ENCODE assay signal across 1 cellular context in the genomic region with DNA sequence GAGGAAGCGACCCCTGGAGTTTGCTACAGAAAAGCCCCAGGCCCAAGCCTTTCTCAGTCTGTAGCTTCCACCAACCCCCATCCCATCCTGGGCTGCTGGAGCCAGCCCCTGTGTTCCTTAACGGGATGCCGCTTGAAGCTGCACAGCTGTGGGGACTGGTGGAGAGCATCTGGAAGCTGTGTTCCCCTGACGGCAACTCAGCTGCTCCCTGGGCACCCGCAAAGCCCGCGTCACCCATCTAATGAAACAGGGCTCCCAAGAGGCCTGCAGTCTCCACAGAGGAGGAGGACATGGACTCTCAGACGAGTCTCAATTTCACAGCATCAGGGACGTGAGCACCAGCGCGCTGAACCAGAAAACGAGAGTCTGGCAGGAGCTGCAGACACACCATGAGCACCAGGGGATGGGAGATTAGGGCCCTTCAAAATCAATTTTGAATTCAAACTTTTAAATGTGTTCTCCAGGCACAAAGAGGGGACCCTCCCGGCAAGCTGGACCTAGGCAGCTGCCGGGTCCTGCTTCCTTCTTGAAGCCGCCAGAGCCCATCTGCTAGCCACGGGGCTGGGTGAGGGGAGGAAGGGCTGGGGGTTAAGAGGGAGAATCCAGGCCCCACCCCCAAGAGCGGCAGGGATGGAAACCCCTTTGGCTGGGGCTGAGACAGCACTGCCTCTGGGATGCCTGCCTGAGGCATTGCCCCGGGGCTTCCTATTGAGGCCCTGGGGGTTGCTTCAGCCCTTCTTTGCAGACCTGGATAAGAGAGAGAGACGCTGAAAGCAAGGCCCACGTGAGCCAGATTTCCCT.
TF ChIP-seq lines count a peak whose summit lies in the region.

No MANE protein-coding gene starts in this region.

TF ChIP-seq in SK-N-SH treated with all-trans-retinoic acid at 6 μM for 48 hours, 23 proteins besides CTCF, POLR2A, EP300 and RAD21:
- TF ChIP-seq ESRRG (CRISPR knock-in tag; IDR thresholded peaks at IDR 0.05) (no peak), TCF4 (CRISPR knock-in tag; IDR thresholded peaks at IDR 0.05; ENCODE audit: borderline replicate concordance) (peak; percentile 45; the same call in 1 of the 2 replicates), TSHZ2 (CRISPR knock-in tag; IDR thresholded peaks at IDR 0.05) (peak; percentile 39; the same call in 1 of the 2 replicates), ZFP3 (CRISPR knock-in tag; IDR thresholded peaks at IDR 0.05) (no peak), ZNF8 (CRISPR knock-in tag; IDR thresholded peaks at IDR 0.05) (no peak), BACH2 (CRISPR knock-in tag; IDR thresholded peaks at IDR 0.05; ENCODE audit: borderline replicate concordance) (no peak), ZFP30 (CRISPR knock-in tag; IDR thresholded peaks at IDR 0.05) (no peak), CSDC2 (CRISPR knock-in tag; IDR thresholded peaks at IDR 0.05) (no peak), SNAI2 (CRISPR knock-in tag; IDR thresholded peaks at IDR 0.05) (no peak), ZC3H10 (CRISPR knock-in tag; IDR thresholded peaks at IDR 0.05) (no peak), TOX (CRISPR knock-in tag; IDR thresholded peaks at IDR 0.05; ENCODE audit: borderline replicate concordance) (no peak), CREB5 (CRISPR knock-in tag; IDR thresholded peaks at IDR 0.05; ENCODE audit: low read depth) (no peak), ZNF565 (CRISPR knock-in tag; conservative IDR thresholded peaks at IDR 0.05; ENCODE audit: low read depth) (no peak), OSR1 (CRISPR knock-in tag; IDR thresholded peaks at IDR 0.05) (no peak), GLIS3 (CRISPR knock-in tag; IDR thresholded peaks at IDR 0.05) (no peak)
